2 cellular contexts compared by ENCODE assay signal in genomic region chr17:80447790-80448189, GRCh38.
TF ChIP-seq lines count a peak whose summit lies in the region.

No MANE protein-coding gene starts in this region.

TF ChIP-seq in IMR-90, 13 proteins besides CTCF, POLR2A, EP300 and RAD21:
- TF ChIP-seq USF2 (IDR thresholded peaks at IDR 0.05; ENCODE audit: low read depth, low read length): no peak

TF ChIP-seq in H1, 55 proteins besides CTCF, POLR2A, EP300 and RAD21:
- no peak for TF ChIP-seq EGR1 (IDR thresholded peaks at IDR 0.05; ENCODE audit: borderline replicate concordance, low read depth, low read length)
